8 cellular contexts compared by ENCODE assay signal in genomic region chr2:175366814-175367213, GRCh38.
DNase-seq lines count a peak whose midpoint lies in the region; ATAC-seq and TF ChIP-seq lines count a peak whose summit lies in the region.

No MANE protein-coding gene starts in this region.

- ATAC-seq in HG03378 (IDR thresholded peaks at IDR 0.05; ENCODE audit: unreplicated experiment), result peak; percentile 67
- ATAC-seq in sciatic nerve, result peak; percentile 48

- peak; percentile 75 for TF ChIP-seq CTCF in GM12872 (IDR thresholded peaks at IDR 0.05; ENCODE audit: insufficient read depth, low read depth, low read length)
- TF ChIP-seq CTCF in left ventricle myocardium inferior (IDR thresholded peaks at IDR 0.05; ENCODE audit: borderline replicate concordance), result peak; percentile 79

- no peak overlapping the region for H3K27ac ChIP-seq in left ventricle myocardium inferior (replicated peaks)

- no peaks in the 10 kb centered on the region for H3K4me1 ChIP-seq in left ventricle myocardium inferior

- intact Hi-C loops in left ventricle myocardium inferior (cut with micrococcal nuclease) (no loop called here), sciatic nerve (cut with DNase I) (no loop called here)

- H3K4me3 Mint-ChIP-seq in activated CD4-positive, alpha-beta memory T cell treated with anti-CD3 and anti-CD28 coated beads, Interleukin-2, amount 10 ng/mL, durations not matched to agents 7 days and 5 days, result no peak overlapping the region

- no peaks in the 10 kb centered on the region for H3K36me3 ChIP-seq in left ventricle myocardium inferior

- H3K27me3 ChIP-seq in left ventricle myocardium inferior (ENCODE audit: low read depth), result peaks cover 92% of the 10 kb centered on the region

- DNase-seq in AG08395 (ENCODE audit: low spot score) (peak; percentile 75), NCI-H345 treated with DMSO at 0.1 percent for 48 hours (lab: John Stamatoyannopoulos, UW; ENCODE audit: unreplicated experiment) (peak; percentile 75), left ventricle myocardium inferior (no peak), sciatic nerve (ENCODE audit: low spot score) (no peak), cerebellar nuclear complex (lab: John Stamatoyannopoulos, UW) (no peak)
- DNase-seq in activated CD4-positive, alpha-beta memory T cell treated with anti-CD3 and anti-CD28 coated beads, Interleukin-2, amount 10 ng/mL, durations not matched to agents 7 days and 5 days, result peak; percentile 23

- H3K27me3 Mint-ChIP-seq in activated CD4-positive, alpha-beta memory T cell treated with anti-CD3 and anti-CD28 coated beads, Interleukin-2, amount 10 ng/mL, durations not matched to agents 7 days and 5 days, result peaks cover 17% of the 10 kb centered on the region

- H3K27ac Mint-ChIP-seq in activated CD4-positive, alpha-beta memory T cell treated with anti-CD3 and anti-CD28 coated beads, Interleukin-2, amount 10 ng/mL, durations not matched to agents 7 days and 5 days, result no peak overlapping the region

- no peak overlapping the region for H3K4me3 ChIP-seq in left ventricle myocardium inferior

- H3K4me1 Mint-ChIP-seq in activated CD4-positive, alpha-beta memory T cell treated with anti-CD3 and anti-CD28 coated beads, Interleukin-2, amount 10 ng/mL, durations not matched to agents 7 days and 5 days, result no peaks in the 10 kb centered on the region

- CTCF ChIA-PET in activated CD4-positive, alpha-beta memory T cell treated with anti-CD3 and anti-CD28 coated beads, Interleukin-2, amount 10 ng/mL, durations not matched to agents 7 days and 5 days (lab: Charles Lee), result interaction anchor here (1.6 kb wide), 1 partner anchor 729 kb away, joined by 7 read pairs; no protein-coding TSS in a partner anchor

- no peaks in the 10 kb centered on the region for H3K36me3 Mint-ChIP-seq in activated CD4-positive, alpha-beta memory T cell treated with anti-CD3 and anti-CD28 coated beads, Interleukin-2, amount 10 ng/mL, durations not matched to agents 7 days and 5 days (ENCODE audit: low read depth)

- POLR2A ChIA-PET in activated CD4-positive, alpha-beta memory T cell treated with anti-CD3 and anti-CD28 coated beads, Interleukin-2, amount 10 ng/mL, durations not matched to agents 7 days and 5 days (lab: Charles Lee), result no interaction called here

- no peaks in the 10 kb centered on the region for H3K9me3 ChIP-seq in left ventricle myocardium inferior (replicated peaks)

- H3K9me3 Mint-ChIP-seq in activated CD4-positive, alpha-beta memory T cell treated with anti-CD3 and anti-CD28 coated beads, Interleukin-2, amount 10 ng/mL, durations not matched to agents 7 days and 5 days, result no peaks in the 10 kb centered on the region

Comparison
In these comparisons a context has a peak if more than half of its experiments do, and no peak if none do; other contexts are left out.
1. DNase-seq: peak in AG08395 (single experiment), NCI-H345 treated with DMSO at 0.1 percent for 48 hours (single experiment) and activated CD4-positive, alpha-beta memory T cell treated with anti-CD3 and anti-CD28 coated beads, Interleukin-2, amount 10 ng/mL, durations not matched to agents 7 days and 5 days (single experiment); none in left ventricle myocardium inferior (single experiment), sciatic nerve (single experiment) and cerebellar nuclear complex (0 of 2).